ENCODE assay signal across 7 cellular contexts in the genomic region with DNA sequence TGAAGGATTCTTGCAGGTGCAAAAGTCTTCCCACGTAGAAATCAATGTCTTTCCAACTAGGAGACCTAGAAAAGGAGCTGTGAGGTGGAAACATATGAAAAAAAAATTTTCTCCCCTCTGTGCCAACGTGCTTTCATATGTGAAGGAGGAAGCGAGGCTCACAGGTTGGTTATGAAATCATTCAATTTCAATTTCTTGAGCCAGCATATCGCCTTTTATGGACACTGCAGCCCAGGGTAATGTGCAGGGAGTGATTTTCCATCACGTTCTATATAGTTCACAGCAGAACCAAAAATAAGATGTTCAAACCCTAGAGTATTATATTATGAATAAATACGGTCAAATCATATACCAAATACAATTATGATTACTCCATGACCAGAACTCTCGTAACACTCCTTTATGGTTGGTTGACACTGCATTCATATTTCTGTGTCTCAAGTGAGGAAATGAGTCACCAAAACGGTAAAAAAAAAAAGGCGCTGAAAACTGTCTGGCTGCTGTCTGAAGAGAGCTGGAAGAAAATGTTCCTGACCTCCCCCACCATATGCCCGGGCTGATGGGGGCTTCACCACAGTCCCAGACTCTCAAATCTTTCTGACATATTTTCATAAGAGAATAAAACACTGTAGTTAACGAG.
DNase-seq lines count a peak whose midpoint lies in the region; ATAC-seq and TF ChIP-seq lines count a peak whose summit lies in the region.

No MANE protein-coding gene starts in this region.

- H2AFZ ChIP-seq in Loucy (ENCODE audit: low read length) = peak overlapping the region; percentile 79

- ATAC-seq in GM21619 (IDR thresholded peaks at IDR 0.05; ENCODE audit: unreplicated experiment) = peak; percentile 83
- no peak for ATAC-seq in HG02588 (IDR thresholded peaks at IDR 0.05; ENCODE audit: unreplicated experiment)

- no peaks in the 10 kb centered on the region for H3K36me3 ChIP-seq in Loucy (ENCODE audit: insufficient read depth, low read length)

- H3K4me3 ChIP-seq in GM12865 (ENCODE audit: low read depth, low read length) (no peak overlapping the region), Loucy (ENCODE audit: low read length, poor library complexity, severe bottlenecking) (peak overlapping the region; percentile 53), astrocyte of the cerebellum (ENCODE audit: low read depth, low read length) (no peak overlapping the region)

- no peaks in the 10 kb centered on the region for H3K9me2 ChIP-seq in Loucy (replicated peaks; ENCODE audit: low read depth, low read length)

- in situ Hi-C loops in astrocyte of the cerebellum (cut with HindIII; ENCODE audit: low sequenced_read_pairs) = no loop called here

- peak; percentile 34 for DNase-seq in GM12865 (ENCODE audit: low read depth)
- DNase-seq in astrocyte of the cerebellum (ENCODE audit: low read depth) = peak; percentile 1
- DNase-seq in renal cortical epithelial cell (ENCODE audit: low read depth) = peak; percentile 15
- DNase-seq in GOT3 (lab: John Stamatoyannopoulos, UW) = no peak

- H3K79me2 ChIP-seq in Loucy (ENCODE audit: insufficient read depth, low read length) = no peaks in the 10 kb centered on the region

- H3K27me3 ChIP-seq in Loucy (ENCODE audit: insufficient read depth, low read length, poor library complexity, severe bottlenecking) = no peaks in the 10 kb centered on the region

- H3K4me2 ChIP-seq in Loucy (ENCODE audit: low read depth, low read length, poor library complexity, severe bottlenecking) = peak overlapping the region; percentile 72

- H3K9ac ChIP-seq in Loucy (ENCODE audit: low read depth, low read length, poor library complexity, severe bottlenecking) = peak overlapping the region; percentile 66

- peaks cover 29% of the 10 kb centered on the region for H3K4me1 ChIP-seq in Loucy (ENCODE audit: insufficient read depth, low read length, poor library complexity, severe bottlenecking)

- no peaks in the 10 kb centered on the region for H3F3A ChIP-seq in Loucy (ENCODE audit: low read depth)

- TF ChIP-seq CTCF in GM12865 (IDR thresholded peaks at IDR 0.05; ENCODE audit: insufficient read depth, low read depth, low read length, missing control alignments) (no peak), Loucy (conservative IDR thresholded peaks at IDR 0.05; ENCODE audit: low read length) (no peak), astrocyte of the cerebellum (IDR thresholded peaks at IDR 0.05; ENCODE audit: low read depth, low read length, missing control alignments) (no peak)

- no peaks in the 10 kb centered on the region for H4K20me1 ChIP-seq in Loucy (ENCODE audit: insufficient read depth, low read length, poor library complexity, severe bottlenecking)

- H3K9me3 ChIP-seq in Loucy (ENCODE audit: insufficient read depth, low read depth, low read length) = no peaks in the 10 kb centered on the region
